In the genomic region with DNA sequence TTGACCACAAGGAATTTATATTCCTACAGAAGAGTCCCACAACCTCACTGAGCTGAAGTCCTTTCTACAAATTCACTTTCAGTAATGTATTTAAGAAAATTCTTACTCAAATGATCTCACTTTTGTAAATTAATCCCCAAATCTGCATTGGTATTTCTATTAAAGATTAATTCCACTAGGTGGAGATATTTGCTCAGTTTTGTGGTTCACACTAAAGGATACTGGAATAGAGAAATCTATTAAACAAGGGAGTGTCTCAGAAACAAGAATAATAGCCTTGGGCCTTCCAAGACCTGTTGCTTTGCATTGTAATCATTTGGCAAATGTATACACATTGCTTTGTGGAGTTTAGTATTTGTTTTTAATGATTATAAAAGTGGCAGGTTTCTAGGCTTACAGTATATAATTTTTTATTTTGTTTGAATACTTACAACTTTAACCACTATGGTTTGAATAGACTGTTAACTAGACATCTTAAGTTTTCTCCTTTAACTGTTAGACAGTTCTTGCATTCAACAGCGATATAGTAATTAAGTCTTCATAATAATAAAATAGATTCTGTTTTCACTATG, we compare ENCODE assay signal across 10 cellular contexts. TPM values are rescaled to one million over a fixed set of nuclear protein-coding genes. Genes with fewer than 3 reads are reported as not detected.
DNase-seq lines count a peak whose midpoint lies in the region; ATAC-seq, FAIRE-seq and TF ChIP-seq lines count a peak whose summit lies in the region.
"Had no signal": no experiment of that assay in that cellular context is flagged by ENCODE, and none has a peak within 500 bp of the region (broad histone marks: within the 10 kb centered on the region; RNA-seq: fewer than 3 reads in every experiment).

No MANE protein-coding gene starts in this region.

- TF ChIP-seq CTCF in neural progenitor cell (IDR thresholded peaks at IDR 0.05) (peak; percentile 52), mucosa of descending colon (IDR thresholded peaks at IDR 0.05) (no peak)

- H3K4me1 Mint-ChIP-seq in neural progenitor cell, result no peaks in the 10 kb centered on the region
- peaks cover 5% of the 10 kb centered on the region for H3K4me1 Mint-ChIP-seq in activated T-cell treated with anti-CD3 and anti-CD28 coated beads, Interleukin-2, amount 50 U/mL, for 24 hours (ENCODE audit: low read depth)

- intact Hi-C loops in mucosa of descending colon (cut with DNase I, micrococcal nuclease), result loop anchor here (10.0 kb wide), 2 partner anchors 633 to 673 kb away; a partner anchor contains a TSS

- no peaks in the 10 kb centered on the region for H3K79me2 ChIP-seq in neural progenitor cell (ENCODE audit: low read depth)
- H3K79me2 ChIP-seq: parathyroid adenoma had no signal

- peaks cover under 1% of the 10 kb centered on the region for H3K27me3 Mint-ChIP-seq in neural progenitor cell (ENCODE audit: insufficient read depth, low read depth)
- H3K27me3 Mint-ChIP-seq in activated T-cell treated with anti-CD3 and anti-CD28 coated beads, Interleukin-2, amount 50 U/mL, for 24 hours, result peaks cover 32% of the 10 kb centered on the region

- no peak overlapping the region for H3K4me3 Mint-ChIP-seq in neural progenitor cell
- H3K4me3 Mint-ChIP-seq in activated T-cell treated with anti-CD3 and anti-CD28 coated beads, Interleukin-2, amount 50 U/mL, for 24 hours, result no peak overlapping the region
- H3K4me3 Mint-ChIP-seq: CD8-positive, alpha-beta memory T cell had no signal

- H4K20me1 ChIP-seq in neural progenitor cell (ENCODE audit: low read depth), result no peaks in the 10 kb centered on the region

- H3K9me3 ChIP-seq in neural progenitor cell (ENCODE audit: low read depth) (no peaks in the 10 kb centered on the region), mucosa of descending colon (no peaks in the 10 kb centered on the region)

- H3K27me3 ChIP-seq in neural progenitor cell, result peaks cover 44% of the 10 kb centered on the region

- no peak overlapping the region for H3K4me3 ChIP-seq in neural progenitor cell
- no peak overlapping the region for H3K4me3 ChIP-seq in mucosa of descending colon

- no peaks in the 10 kb centered on the region for H3K4me1 ChIP-seq in neural progenitor cell
- no peaks in the 10 kb centered on the region for H3K4me1 ChIP-seq in mucosa of descending colon (ENCODE audit: low read depth)
- H3K4me1 ChIP-seq: parathyroid adenoma had no signal

- no peak for ATAC-seq in mucosa of descending colon

- H3K4me2 ChIP-seq in neural progenitor cell, result no peak overlapping the region

- peak; percentile 47 for FAIRE-seq in colon (lab: Jason Lieb, UNC)

- no peaks in the 10 kb centered on the region for H3K36me3 ChIP-seq in neural progenitor cell
- H3K36me3 ChIP-seq in mucosa of descending colon (ENCODE audit: low read depth), result no peaks in the 10 kb centered on the region

- DNase-seq in NCI-H1092 treated with DMSO at 0.1 percent for 48 hours (lab: John Stamatoyannopoulos, UW) (peak; percentile 36), NCI-H1092 (lab: John Stamatoyannopoulos, UW) (no peak), NCI-H1694 treated with DMSO at 0.1 percent for 48 hours (lab: John Stamatoyannopoulos, UW) (peak; percentile 30), neural progenitor cell (ENCODE audit: low spot score) (peak; percentile 8), mucosa of descending colon (no peak)
- no peak for DNase-seq in activated T-cell treated with anti-CD3 and anti-CD28 coated beads, Interleukin-2, amount 50 U/mL, for 24 hours
- no peak for DNase-seq in activated CD8-positive, alpha-beta memory T cell treated with anti-CD3 and anti-CD28 coated beads, Interleukin-2, amount 50 U/mL, for 4 hours

- H3K36me3 Mint-ChIP-seq in neural progenitor cell, result no peaks in the 10 kb centered on the region
- H3K36me3 Mint-ChIP-seq in activated T-cell treated with anti-CD3 and anti-CD28 coated beads, Interleukin-2, amount 50 U/mL, for 24 hours (ENCODE audit: low read depth), result no peaks in the 10 kb centered on the region
- H3K36me3 Mint-ChIP-seq: CD8-positive, alpha-beta memory T cell had no signal

- no peak overlapping the region for H3K9ac ChIP-seq in neural progenitor cell
- H3K9ac ChIP-seq: parathyroid adenoma had no signal

- H3K27ac Mint-ChIP-seq in neural progenitor cell, result no peak overlapping the region
- no peak overlapping the region for H3K27ac Mint-ChIP-seq in activated T-cell treated with anti-CD3 and anti-CD28 coated beads, Interleukin-2, amount 50 U/mL, for 24 hours
- H3K27ac Mint-ChIP-seq: CD8-positive, alpha-beta memory T cell had no signal

- H3K27ac ChIP-seq in neural progenitor cell, result no peak overlapping the region
- H3K27ac ChIP-seq: parathyroid adenoma had no signal

- H3F3A ChIP-seq in neural progenitor cell (ENCODE audit: low read depth), result no peaks in the 10 kb centered on the region

- H2AFZ ChIP-seq in neural progenitor cell (replicated peaks), result no peak overlapping the region
- H2AFZ ChIP-seq: parathyroid adenoma had no signal

- H3K9me3 Mint-ChIP-seq in neural progenitor cell, result no peaks in the 10 kb centered on the region
- no peaks in the 10 kb centered on the region for H3K9me3 Mint-ChIP-seq in activated T-cell treated with anti-CD3 and anti-CD28 coated beads, Interleukin-2, amount 50 U/mL, for 24 hours
- H3K9me3 Mint-ChIP-seq: CD8-positive, alpha-beta memory T cell had no signal

RNA-seq across cellular contexts. Expression of a gene that starts 25.9 kb away (rescaled TPM):
- total RNA-seq in neural progenitor cell (ENCODE audit: low replicate concordance), result not detected in 2 replicates
- not detected for total RNA-seq in mucosa of descending colon
- total RNA-seq: CD8-positive, alpha-beta memory T cell had no signal

Comparison
In these comparisons a context has a peak if more than half of its experiments do, and no peak if none do; other contexts are left out.
1. DNase-seq: peak in NCI-H1092 treated with DMSO at 0.1 percent for 48 hours (single experiment), NCI-H1694 treated with DMSO at 0.1 percent for 48 hours (single experiment) and neural progenitor cell (single experiment); none in NCI-H1092 (single experiment), activated T-cell treated with anti-CD3 and anti-CD28 coated beads, Interleukin-2, amount 50 U/mL, for 24 hours (single experiment), activated CD8-positive, alpha-beta memory T cell treated with anti-CD3 and anti-CD28 coated beads, Interleukin-2, amount 50 U/mL, for 4 hours (single experiment) and mucosa of descending colon (0 of 3).